8 cellular contexts compared by ENCODE assay signal in genomic region chr5:177497297-177498012, GRCh38. TPM values are rescaled to one million over a fixed set of nuclear protein-coding genes. Genes with fewer than 3 reads are reported as not detected.
DNase-seq lines count a peak whose midpoint lies in the region; ATAC-seq and TF ChIP-seq lines count a peak whose summit lies in the region.

A gene with protein sequence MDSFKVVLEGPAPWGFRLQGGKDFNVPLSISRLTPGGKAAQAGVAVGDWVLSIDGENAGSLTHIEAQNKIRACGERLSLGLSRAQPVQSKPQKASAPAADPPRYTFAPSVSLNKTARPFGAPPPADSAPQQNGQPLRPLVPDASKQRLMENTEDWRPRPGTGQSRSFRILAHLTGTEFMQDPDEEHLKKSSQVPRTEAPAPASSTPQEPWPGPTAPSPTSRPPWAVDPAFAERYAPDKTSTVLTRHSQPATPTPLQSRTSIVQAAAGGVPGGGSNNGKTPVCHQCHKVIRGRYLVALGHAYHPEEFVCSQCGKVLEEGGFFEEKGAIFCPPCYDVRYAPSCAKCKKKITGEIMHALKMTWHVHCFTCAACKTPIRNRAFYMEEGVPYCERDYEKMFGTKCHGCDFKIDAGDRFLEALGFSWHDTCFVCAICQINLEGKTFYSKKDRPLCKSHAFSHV (minus strand): TSS chr5:177497604. CDS start chr5:177496512, 1,092 bp downstream.

- DNase-seq in GM06990 (ENCODE audit: extremely low read depth, insufficient read length): peak; percentile 98
- peak; percentile 94 for DNase-seq in NCI-H1048 (lab: John Stamatoyannopoulos, UW)
- DNase-seq in SK-N-SH: peak; percentile 98
- peak; percentile 91 for DNase-seq in activated naive CD4-positive, alpha-beta T cell treated with anti-CD3 and anti-CD28 coated beads, Interleukin-2, amount 50 U/mL, for 16 hours
- peak; percentile 72 for DNase-seq in globus pallidus (ENCODE audit: low spot score)
- DNase-seq in omental fat pad (ENCODE audit: low spot score): peak; percentile 88
- peak; percentile 97 for DNase-seq in testis

- WGBS in SK-N-SH (ENCODE audit: low lambda C conversion rate): 6% methylated on average over 18 of the region's 72 CpGs
- 1% methylated on average over 19 to 50 of the region's 72 CpGs for WGBS in testis, 2 donors

- TF ChIP-seq EP300 in SK-N-SH (IDR thresholded peaks at IDR 0.05; ENCODE audit: borderline replicate concordance in 1 of 2, low read depth in 1 of 2, low read length in 1 of 2): no peak

- CTCF ChIA-PET in SK-N-SH (lab: Yijun Ruan, JAX): interaction anchor here (1.1 to 15.9 kb wide), 10 partner anchors 18 to 303 kb away, joined by 3 to 228 read pairs (median 10); partner anchors contain the start of genes DBN1 and PRR7

- peaks cover 46% of the 10 kb centered on the region for H3K79me2 ChIP-seq in SK-N-SH (ENCODE audit: insufficient read depth)

- H4K20me1 ChIP-seq in SK-N-SH (ENCODE audit: insufficient read depth): peaks cover 39% of the 10 kb centered on the region

- TF ChIP-seq POLR2A in testis (IDR thresholded peaks at IDR 0.05): peak; percentile 88

- POLR2A ChIA-PET in SK-N-SH (lab: Yijun Ruan, JAX): interaction anchor here (0.6 to 6.7 kb wide), 8 partner anchors 19 to 94 kb away, joined by 3 to 43 read pairs (median 4); partner anchors contain the start of gene DDX41

- peak within 1 kb of the TSS; percentile 93 for H3K9ac ChIP-seq in SK-N-SH

- ATAC-seq in HG02571 (IDR thresholded peaks at IDR 0.05; ENCODE audit: unreplicated experiment) (peak; percentile 78), omental fat pad (ENCODE audit: low FRiP score) (peak; percentile 81)

- H3K9me3 ChIP-seq in SK-N-SH (no peaks in the 10 kb centered on the region), testis (no peaks in the 10 kb centered on the region)

- H3K36me3 ChIP-seq in GM06990 (ENCODE audit: control insufficient read depth, insufficient read depth, low read length): no peaks in the 10 kb centered on the region
- H3K36me3 ChIP-seq in SK-N-SH (replicated peaks in 1 of 2; ENCODE audit: control insufficient read depth in 1 of 2, insufficient read depth in 2 of 2, low read length in 1 of 2): peaks cover 12 to 18% of the 10 kb centered on the region in 2 experiments
- no peaks in the 10 kb centered on the region for H3K36me3 ChIP-seq in testis (ENCODE audit: low read depth, missing control alignments)

- no peaks in the 10 kb centered on the region for H3K9me2 ChIP-seq in SK-N-SH

- H2AFZ ChIP-seq in SK-N-SH (ENCODE audit: low read depth): peak within 1 kb of the TSS; percentile 59

- intact Hi-C loops in testis (cut with DNase I; ENCODE audit: low total_unique reads): no loop called here

- no peak for TF ChIP-seq RAD21 in SK-N-SH (IDR thresholded peaks at IDR 0.05; ENCODE audit: low read length)

- H3K4me2 ChIP-seq in SK-N-SH: peak within 1 kb of the TSS; percentile 94

- peak within 1 kb of the TSS; percentile 80 to 94 for H3K27ac ChIP-seq in SK-N-SH (ENCODE audit: low read depth in 2 of 2, low read length in 1 of 2)
- peak within 1 kb of the TSS; percentile 85 to 86 for H3K27ac ChIP-seq in testis

- H3F3A ChIP-seq in SK-N-SH (replicated peaks; ENCODE audit: insufficient read depth): peaks cover 23% of the 10 kb centered on the region

- TF ChIP-seq CTCF in GM06990 (IDR thresholded peaks at IDR 0.05; ENCODE audit: insufficient read depth, low read length, poor library complexity, severe bottlenecking) (no peak), SK-N-SH (IDR thresholded peaks at IDR 0.05) (no peak; the same call in 1 of the 2 replicates), omental fat pad (IDR thresholded peaks at IDR 0.05) (no peak), testis (IDR thresholded peaks at IDR 0.05) (peak in 1 of 3 experiments; percentile 12)

- peaks cover 32 to 62% of the 10 kb centered on the region in 2 experiments; a peak in 3 of 4 replicates for H3K4me1 ChIP-seq in SK-N-SH (ENCODE audit: control insufficient read depth in 1 of 2, insufficient read depth in 2 of 2, low read depth in 1 of 2, low read length in 1 of 2)
- H3K4me1 ChIP-seq in testis: peaks cover 59% of the 10 kb centered on the region

- H3K4me3 ChIP-seq in GM06990 (replicated peaks; ENCODE audit: low read depth, low read length): peak within 1 kb of the TSS; percentile 62
- H3K4me3 ChIP-seq in SK-N-SH (ENCODE audit: low read depth in 2 of 2, low read length in 1 of 2): peak within 1 kb of the TSS; percentile 83 to 94
- H3K4me3 ChIP-seq in testis: peak within 1 kb of the TSS; percentile 58 to 85

- H3K27me3 ChIP-seq in GM06990 (replicated peaks; ENCODE audit: control insufficient read depth, insufficient read depth, low read length) (peaks cover 2% of the 10 kb centered on the region), SK-N-SH (ENCODE audit: insufficient read depth) (no peaks in the 10 kb centered on the region), testis (no peaks in the 10 kb centered on the region)

TF ChIP-seq in SK-N-SH, 30 proteins besides CTCF, POLR2A, EP300 and RAD21 (continues in another document):
- peak; percentile 6; the same call in 1 of the 2 replicates for TF ChIP-seq SMC3 (IDR thresholded peaks at IDR 0.05; ENCODE audit: low read depth, low read length)
- no peak for TF ChIP-seq IRF3 (IDR thresholded peaks at IDR 0.05; ENCODE audit: low read depth, low read length)
- peak; percentile 47; the same call in 1 of the 2 replicates for TF ChIP-seq MXI1 (IDR thresholded peaks at IDR 0.05; ENCODE audit: low read depth, low read length)
- no peak for TF ChIP-seq ELF1 (IDR thresholded peaks at IDR 0.05)
- TF ChIP-seq, protein P1, sequence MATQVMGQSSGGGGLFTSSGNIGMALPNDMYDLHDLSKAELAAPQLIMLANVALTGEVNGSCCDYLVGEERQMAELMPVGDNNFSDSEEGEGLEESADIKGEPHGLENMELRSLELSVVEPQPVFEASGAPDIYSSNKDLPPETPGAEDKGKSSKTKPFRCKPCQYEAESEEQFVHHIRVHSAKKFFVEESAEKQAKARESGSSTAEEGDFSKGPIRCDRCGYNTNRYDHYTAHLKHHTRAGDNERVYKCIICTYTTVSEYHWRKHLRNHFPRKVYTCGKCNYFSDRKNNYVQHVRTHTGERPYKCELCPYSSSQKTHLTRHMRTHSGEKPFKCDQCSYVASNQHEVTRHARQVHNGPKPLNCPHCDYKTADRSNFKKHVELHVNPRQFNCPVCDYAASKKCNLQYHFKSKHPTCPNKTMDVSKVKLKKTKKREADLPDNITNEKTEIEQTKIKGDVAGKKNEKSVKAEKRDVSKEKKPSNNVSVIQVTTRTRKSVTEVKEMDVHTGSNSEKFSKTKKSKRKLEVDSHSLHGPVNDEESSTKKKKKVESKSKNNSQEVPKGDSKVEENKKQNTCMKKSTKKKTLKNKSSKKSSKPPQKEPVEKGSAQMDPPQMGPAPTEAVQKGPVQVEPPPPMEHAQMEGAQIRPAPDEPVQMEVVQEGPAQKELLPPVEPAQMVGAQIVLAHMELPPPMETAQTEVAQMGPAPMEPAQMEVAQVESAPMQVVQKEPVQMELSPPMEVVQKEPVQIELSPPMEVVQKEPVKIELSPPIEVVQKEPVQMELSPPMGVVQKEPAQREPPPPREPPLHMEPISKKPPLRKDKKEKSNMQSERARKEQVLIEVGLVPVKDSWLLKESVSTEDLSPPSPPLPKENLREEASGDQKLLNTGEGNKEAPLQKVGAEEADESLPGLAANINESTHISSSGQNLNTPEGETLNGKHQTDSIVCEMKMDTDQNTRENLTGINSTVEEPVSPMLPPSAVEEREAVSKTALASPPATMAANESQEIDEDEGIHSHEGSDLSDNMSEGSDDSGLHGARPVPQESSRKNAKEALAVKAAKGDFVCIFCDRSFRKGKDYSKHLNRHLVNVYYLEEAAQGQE (IDR thresholded peaks at IDR 0.05; ENCODE audit: low read depth, low read length): peak; percentile 69
- TF ChIP-seq TCF12 (IDR thresholded peaks at IDR 0.05): peak; percentile 13; the same call in 1 of the 2 replicates
- peak; percentile 36; the same call in 1 of the 2 replicates for TF ChIP-seq SIN3A (IDR thresholded peaks at IDR 0.05; ENCODE audit: borderline replicate concordance, low read depth, low read length)
- TF ChIP-seq, protein P2, sequence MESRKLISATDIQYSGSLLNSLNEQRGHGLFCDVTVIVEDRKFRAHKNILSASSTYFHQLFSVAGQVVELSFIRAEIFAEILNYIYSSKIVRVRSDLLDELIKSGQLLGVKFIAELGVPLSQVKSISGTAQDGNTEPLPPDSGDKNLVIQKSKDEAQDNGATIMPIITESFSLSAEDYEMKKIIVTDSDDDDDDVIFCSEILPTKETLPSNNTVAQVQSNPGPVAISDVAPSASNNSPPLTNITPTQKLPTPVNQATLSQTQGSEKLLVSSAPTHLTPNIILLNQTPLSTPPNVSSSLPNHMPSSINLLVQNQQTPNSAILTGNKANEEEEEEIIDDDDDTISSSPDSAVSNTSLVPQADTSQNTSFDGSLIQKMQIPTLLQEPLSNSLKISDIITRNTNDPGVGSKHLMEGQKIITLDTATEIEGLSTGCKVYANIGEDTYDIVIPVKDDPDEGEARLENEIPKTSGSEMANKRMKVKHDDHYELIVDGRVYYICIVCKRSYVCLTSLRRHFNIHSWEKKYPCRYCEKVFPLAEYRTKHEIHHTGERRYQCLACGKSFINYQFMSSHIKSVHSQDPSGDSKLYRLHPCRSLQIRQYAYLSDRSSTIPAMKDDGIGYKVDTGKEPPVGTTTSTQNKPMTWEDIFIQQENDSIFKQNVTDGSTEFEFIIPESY (IDR thresholded peaks at IDR 0.05; ENCODE audit: borderline replicate concordance, low read depth): no peak
- peak; percentile 59; the same call in 1 of the 2 replicates for TF ChIP-seq RCOR1 (IDR thresholded peaks at IDR 0.05; ENCODE audit: low read length)
- peak; percentile 98 for TF ChIP-seq TAF1 (IDR thresholded peaks at IDR 0.05; ENCODE audit: borderline replicate concordance, low read depth, low read length)
- TF ChIP-seq RFX5 (IDR thresholded peaks at IDR 0.05; ENCODE audit: low read length): no peak
- peak; percentile 98 for TF ChIP-seq POLR2AphosphoS5 (IDR thresholded peaks at IDR 0.05; ENCODE audit: low read depth, low read length)
- TF ChIP-seq YY1 (IDR thresholded peaks at IDR 0.05; ENCODE audit: low read depth): 0 out of 2 replicates have a peak, but pooled peaks have one; percentile 24

RNA-seq across cellular contexts. Expression of the gene that starts here (rescaled TPM):
- polyA plus RNA-seq in SK-N-SH (2012; rRNA removed) (183 and 206 TPM in 2 replicates), testis (ENCODE audit: insufficient read depth, low read depth, low replicate concordance) (72.2 TPM)
- polyA plus RNA-seq in SK-N-SH (2012; cell fraction: cytosol; rRNA removed): 60.8 and 101 TPM in 2 replicates
- 702 and 826 TPM in 2 replicates for polyA plus RNA-seq in SK-N-SH (2012; cell fraction: nucleus; rRNA removed)
- total RNA-seq in omental fat pad (10 to 100 TPM; 20.0 to 63.2 (median 34.2) TPM), testis (100 to 1,000 TPM in 1 of 2 donors, 10 to 100 TPM in 1; 90.5 to 118 TPM)

Comparison
In these comparisons a context has a peak if more than half of its experiments do, and no peak if none do; other contexts are left out.
1. Peak in every context shown above with its lines: DNase-seq, ATAC-seq, H3K4me3 ChIP-seq and H3K27ac ChIP-seq.